ENCODE assay signal across 23 cellular contexts in genomic region chr1:19770436-19771190, GRCh38. TPM values are rescaled to one million over a fixed set of nuclear protein-coding genes. Genes with fewer than 3 reads are reported as not detected.
"Had no signal": no experiment of that assay in that cellular context is flagged by ENCODE, and none has a peak within 500 bp of the region (broad histone marks: within the 10 kb centered on the region; RNA-seq: fewer than 3 reads in every experiment).

No MANE protein-coding gene starts in this region.

- H3K9me3 Mint-ChIP-seq: activated naive CD4-positive, alpha-beta T cell treated with anti-CD3 and anti-CD28 coated beads, Interleukin-2, amount 50 U/mL, for 24 hours; dendritic cell treated with granulocyte-macrophage colony-stimulating factor and Interleukin-4, amounts not matched to agents 40 ng/mL and 50 ng/mL, for 4 days had no signal

- H3K4me1 ChIP-seq: breast epithelium, gastrocnemius medialis, left lung had no signal

- H3K27me3 ChIP-seq: breast epithelium, gastrocnemius medialis, heart left ventricle, left lung, tibial artery had no signal

- H3K36me3 ChIP-seq: breast epithelium, gastrocnemius medialis, WERI-Rb-1 had no signal

- FAIRE-seq: astrocyte had no signal

- ATAC-seq: esophagus mucosa, gastrocnemius medialis, heart left ventricle, left lung had no signal

- H3K4me1 Mint-ChIP-seq: activated naive CD4-positive, alpha-beta T cell treated with anti-CD3 and anti-CD28 coated beads, Interleukin-2, amount 50 U/mL, for 24 hours had no signal

- H3K4me3 ChIP-seq: breast epithelium, gastrocnemius medialis, heart left ventricle, left lung, tibial artery had no signal

- H3K9me3 ChIP-seq: breast epithelium, gastrocnemius medialis, heart left ventricle, left lung, tibial artery had no signal

- H3K27ac Mint-ChIP-seq: activated naive CD4-positive, alpha-beta T cell treated with anti-CD3 and anti-CD28 coated beads, Interleukin-2, amount 50 U/mL, for 24 hours; dendritic cell treated with granulocyte-macrophage colony-stimulating factor and Interleukin-4, amounts not matched to agents 40 ng/mL and 50 ng/mL, for 4 days had no signal

- DNase-seq: activated CD4-positive, alpha-beta T cell treated with anti-CD3 and anti-CD28 coated beads, Interleukin-2, amount 50 U/mL, for 4 hours; activated gamma-delta T cell; effector CD8-positive, alpha-beta T cell; gastrocnemius medialis; heart left ventricle; left lung; stimulated activated CD4-positive, alpha-beta T cell treated with anti-CD3 and anti-CD28 coated beads, Interleukin-2, amount 100 ng/mL, for 24 hours; stimulated activated naive CD4-positive, alpha-beta T cell treated with Interleukin-2 at 50 U/mL for 16 hours; substantia nigra; tibial artery; WERI-Rb-1 had no signal

- H3K27me3 Mint-ChIP-seq: activated naive CD4-positive, alpha-beta T cell treated with anti-CD3 and anti-CD28 coated beads, Interleukin-2, amount 50 U/mL, for 24 hours; dendritic cell treated with granulocyte-macrophage colony-stimulating factor and Interleukin-4, amounts not matched to agents 40 ng/mL and 50 ng/mL, for 4 days had no signal

- H3K27ac ChIP-seq: gastrocnemius medialis, heart left ventricle, left lung, tibial artery, WERI-Rb-1 had no signal

- H3K4me3 Mint-ChIP-seq: activated naive CD4-positive, alpha-beta T cell treated with anti-CD3 and anti-CD28 coated beads, Interleukin-2, amount 50 U/mL, for 24 hours; dendritic cell treated with granulocyte-macrophage colony-stimulating factor and Interleukin-4, amounts not matched to agents 40 ng/mL and 50 ng/mL, for 4 days had no signal

RNA-seq across cellular contexts. Expression of gene TMCO4, which starts 29.1 kb away (rescaled TPM):
- polyA plus RNA-seq: neural cell had no signal

RNA-seq across cellular contexts. Expression of gene RNF186, which starts 44.5 kb away (rescaled TPM):
- total RNA-seq: activated CD8-positive, alpha-beta memory T cell treated with anti-CD3 and anti-CD28 coated beads for 36 hours; astrocyte; heart left ventricle; kidney epithelial cell; left lung; lung microvascular endothelial cell; omental fat pad; posterior vena cava; urinary bladder had no signal
- polyA plus RNA-seq: heart left ventricle, neural cell, urinary bladder had no signal
